24 cellular contexts compared by ENCODE assay signal in genomic region chr12:105504286-105504685, GRCh38.
DNase-seq lines count a peak whose midpoint lies in the region; ATAC-seq, FAIRE-seq and TF ChIP-seq lines count a peak whose summit lies in the region.
"Had no signal": no experiment of that assay in that cellular context is flagged by ENCODE, and none has a peak within 500 bp of the region (broad histone marks: within the 10 kb centered on the region; RNA-seq: fewer than 3 reads in every experiment).

No MANE protein-coding gene starts in this region.

- H4K5ac ChIP-seq in mesendoderm (ENCODE audit: low read length), result no peak overlapping the region

- H3K36me3 ChIP-seq in WERI-Rb-1 (no peaks in the 10 kb centered on the region), mesendoderm (ENCODE audit: control insufficient read depth, insufficient read depth, low read length) (no peaks in the 10 kb centered on the region)
- H3K36me3 ChIP-seq: esophagus squamous epithelium, left ventricle myocardium inferior had no signal

- no peaks in the 10 kb centered on the region for H3K79me1 ChIP-seq in mesendoderm (ENCODE audit: low read length)

- peaks cover 9% of the 10 kb centered on the region; the same call in 1 of the 2 replicates for H3K4me1 Mint-ChIP-seq in HFFc6 (ENCODE audit: low read depth)
- H3K4me1 Mint-ChIP-seq in stimulated activated effector memory CD8-positive, alpha-beta T cell treated with anti-CD3 and anti-CD28 coated beads, Interleukin-12 subunit alpha, Interleukin-12 subunit beta, amount 100 ng/mL, for 72 hours, result no peaks in the 10 kb centered on the region
- no peaks in the 10 kb centered on the region for H3K4me1 Mint-ChIP-seq in activated T-helper 17 cell treated with anti-CD3 and anti-CD28 coated beads, Interleukin-2, amount 50 U/mL, for 72 hours

- TF ChIP-seq CTCF in GM10266 (IDR thresholded peaks at IDR 0.05; ENCODE audit: control insufficient read depth, insufficient read depth, low read depth, missing control alignments) (peak; percentile 6), HFFc6 (IDR thresholded peaks at IDR 0.05) (peak; percentile 30), WERI-Rb-1 (IDR thresholded peaks at IDR 0.05; ENCODE audit: low read depth, low read length) (0 out of 2 replicates have a peak, but pooled peaks have one; percentile 9)

- no peak overlapping the region for H3K4me3 Mint-ChIP-seq in HFFc6
- H3K4me3 Mint-ChIP-seq in stimulated activated effector memory CD8-positive, alpha-beta T cell treated with anti-CD3 and anti-CD28 coated beads, Interleukin-12 subunit alpha, Interleukin-12 subunit beta, amount 100 ng/mL, for 72 hours, result no peak overlapping the region
- H3K4me3 Mint-ChIP-seq in activated T-helper 17 cell treated with anti-CD3 and anti-CD28 coated beads, Interleukin-2, amount 50 U/mL, for 72 hours, result no peak overlapping the region
- H3K4me3 Mint-ChIP-seq: activated T-helper 1 cell treated with anti-CD3 and anti-CD28 coated beads, Interleukin-12 subunit alpha, Interleukin-12 subunit beta, Interleukin-2, Interleukin-4 antibody, amounts not matched to agents 30 ng/mL and 10 ng/mL and 1 ng/mL, durations not matched to agents 14 hours and 24 hours and 36 hours; stimulated activated naive B cell treated with anti-CD40 and anti-IgM and Interleukin-4, amounts not matched to agents 10 μg/mL and 1 μg/mL and 100 μg/mL, for 72 hours had no signal

- H4K8ac ChIP-seq in mesendoderm (ENCODE audit: low read depth, low read length), result no peak overlapping the region

- WGBS in mesendoderm (ENCODE audit: extremely low coverage, insufficient coverage, low lambda C conversion rate), result no CpG with 5 or more reads among the region's 7 CpGs

- TF ChIP-seq POLR2A in GM12892 (IDR thresholded peaks at IDR 0.05; ENCODE audit: low read depth, low read length), result no peak

- H3K4me1 ChIP-seq in mesendoderm (ENCODE audit: control insufficient read depth, low read depth, low read length), result peaks cover 3% of the 10 kb centered on the region
- H3K4me1 ChIP-seq: esophagus squamous epithelium, left ventricle myocardium inferior, testis had no signal

- no peak overlapping the region for H3K9ac ChIP-seq in mesendoderm (ENCODE audit: low read length)

- no peak overlapping the region for H2BK15ac ChIP-seq in mesendoderm (replicated peaks; ENCODE audit: low read depth)

- no peak overlapping the region for H2BK120ac ChIP-seq in mesendoderm (ENCODE audit: low read depth, low read length)

- H3K23ac ChIP-seq in mesendoderm (ENCODE audit: low read length), result no peak overlapping the region

- H3K4me2 ChIP-seq in mesendoderm (ENCODE audit: low read length), result no peak overlapping the region

- H3K27me3 Mint-ChIP-seq in HFFc6 (ENCODE audit: insufficient read depth), result peaks cover 4% of the 10 kb centered on the region; the same call in 1 of the 2 replicates
- peaks cover 17% of the 10 kb centered on the region for H3K27me3 Mint-ChIP-seq in activated T-helper 17 cell treated with anti-CD3 and anti-CD28 coated beads, Interleukin-2, amount 50 U/mL, for 72 hours

- H2BK5ac ChIP-seq in mesendoderm (ENCODE audit: low read length), result no peak overlapping the region

- no peak overlapping the region for H3K4me3 ChIP-seq in WERI-Rb-1 (ENCODE audit: low read depth, low read length)
- H3K4me3 ChIP-seq in mesendoderm (ENCODE audit: low read length), result no peak overlapping the region
- H3K4me3 ChIP-seq: esophagus squamous epithelium, left ventricle myocardium inferior, testis had no signal

- no peak for ATAC-seq in stimulated activated effector memory CD8-positive, alpha-beta T cell treated with anti-CD3 and anti-CD28 coated beads, Interleukin-12 subunit alpha, Interleukin-12 subunit beta, amount 100 ng/mL, for 72 hours
- ATAC-seq in activated T-helper 17 cell treated with anti-CD3 and anti-CD28 coated beads, Interleukin-2, amount 50 U/mL, for 72 hours (replicated peaks), result no peak
- ATAC-seq: activated naive CD4-positive, alpha-beta T cell treated with anti-CD3 and anti-CD28 coated beads, Interleukin-2, amount 50 U/mL, for 72 hours; stimulated activated naive B cell treated with anti-CD40 and anti-IgM and Interleukin-4, amounts not matched to agents 10 μg/mL and 1 μg/mL and 100 μg/mL, for 72 hours had no signal

- H3K79me2 ChIP-seq in mesendoderm (ENCODE audit: control insufficient read depth, insufficient read depth, low read length), result no peaks in the 10 kb centered on the region

- no peak overlapping the region for H2AK5ac ChIP-seq in mesendoderm (ENCODE audit: low read length)

- H3K27ac ChIP-seq in WERI-Rb-1, result no peak overlapping the region
- no peak overlapping the region for H3K27ac ChIP-seq in mesendoderm (ENCODE audit: low read depth, low read length)
- H3K27ac ChIP-seq: esophagus squamous epithelium, left ventricle myocardium inferior, testis had no signal

- H3K36me3 Mint-ChIP-seq in HFFc6 (ENCODE audit: low read depth), result peaks cover 5% of the 10 kb centered on the region; the same call in 1 of the 2 replicates
- H3K36me3 Mint-ChIP-seq in stimulated activated effector memory CD8-positive, alpha-beta T cell treated with anti-CD3 and anti-CD28 coated beads, Interleukin-12 subunit alpha, Interleukin-12 subunit beta, amount 100 ng/mL, for 72 hours, result no peaks in the 10 kb centered on the region
- H3K36me3 Mint-ChIP-seq in activated T-helper 17 cell treated with anti-CD3 and anti-CD28 coated beads, Interleukin-2, amount 50 U/mL, for 72 hours (ENCODE audit: low read depth), result no peaks in the 10 kb centered on the region
- H3K36me3 Mint-ChIP-seq: activated naive CD4-positive, alpha-beta T cell treated with anti-CD3 and anti-CD28 coated beads, Interleukin-2, amount 50 U/mL, for 72 hours; stimulated activated naive B cell treated with anti-CD40 and anti-IgM and Interleukin-4, amounts not matched to agents 10 μg/mL and 1 μg/mL and 100 μg/mL, for 72 hours had no signal

- H3K56ac ChIP-seq in mesendoderm (ENCODE audit: low read length), result no peak overlapping the region

- peak; percentile 16 for DNase-seq in GM10266 (ENCODE audit: extremely low spot score)
- no peak for DNase-seq in HFFc6
- DNase-seq in WERI-Rb-1, result no peak
- peak; percentile 30 for DNase-seq in mesendoderm
- no peak for DNase-seq in stimulated activated effector memory CD8-positive, alpha-beta T cell treated with anti-CD3 and anti-CD28 coated beads, Interleukin-12 subunit alpha, Interleukin-12 subunit beta, amount 100 ng/mL, for 72 hours (ENCODE audit: low spot score in 2 of 2)
- DNase-seq in GM12892 (ENCODE audit: insufficient read length), result no peak
- DNase-seq: AML-193; DMS79 treated with DMSO at 0.1 percent for 48 hours; effector CD4-positive, alpha-beta T cell; esophagus squamous epithelium; HCEC 1CT; head of caudate nucleus; left ventricle myocardium inferior; NCI-H1105; NCI-H2107; NCI-H524; stimulated activated CD4-positive, alpha-beta T cell treated with anti-CD3 and anti-CD28 coated beads, Interleukin-1b, Interleukin-23, amount 100 ng/mL, for 48 hours; stimulated activated naive B cell treated with anti-CD40 and anti-IgM and Interleukin-4, amounts not matched to agents 10 μg/mL and 1 μg/mL and 100 μg/mL, for 72 hours; SW 1271; testis had no signal

- H3K9me3 ChIP-seq in WERI-Rb-1 (ENCODE audit: severe bottlenecking), result no peaks in the 10 kb centered on the region
- H3K9me3 ChIP-seq: esophagus squamous epithelium, left ventricle myocardium inferior, testis had no signal

- no peaks in the 10 kb centered on the region for H3K27me3 ChIP-seq in WERI-Rb-1 (ENCODE audit: insufficient read depth, low read depth, severe bottlenecking)
- no peaks in the 10 kb centered on the region for H3K27me3 ChIP-seq in mesendoderm (ENCODE audit: insufficient read depth, low read length, poor library complexity)
- H3K27me3 ChIP-seq: testis had no signal

- H3K4ac ChIP-seq in mesendoderm (ENCODE audit: low read depth, low read length), result no peak overlapping the region

- H3K18ac ChIP-seq in mesendoderm (ENCODE audit: low read length), result no peak overlapping the region

- H3K9me3 Mint-ChIP-seq in HFFc6, result no peaks in the 10 kb centered on the region
- H3K9me3 Mint-ChIP-seq in stimulated activated effector memory CD8-positive, alpha-beta T cell treated with anti-CD3 and anti-CD28 coated beads, Interleukin-12 subunit alpha, Interleukin-12 subunit beta, amount 100 ng/mL, for 72 hours, result no peaks in the 10 kb centered on the region
- H3K9me3 Mint-ChIP-seq in activated T-helper 17 cell treated with anti-CD3 and anti-CD28 coated beads, Interleukin-2, amount 50 U/mL, for 72 hours, result no peaks in the 10 kb centered on the region
- H3K9me3 Mint-ChIP-seq: activated naive CD4-positive, alpha-beta T cell treated with anti-CD3 and anti-CD28 coated beads, Interleukin-2, amount 50 U/mL, for 72 hours; activated T-helper 1 cell treated with anti-CD3 and anti-CD28 coated beads, Interleukin-12 subunit alpha, Interleukin-12 subunit beta, Interleukin-2, Interleukin-4 antibody, amounts not matched to agents 30 ng/mL and 10 ng/mL and 1 ng/mL, durations not matched to agents 14 hours and 24 hours and 36 hours; stimulated activated naive B cell treated with anti-CD40 and anti-IgM and Interleukin-4, amounts not matched to agents 10 μg/mL and 1 μg/mL and 100 μg/mL, for 72 hours had no signal

- H3K27ac Mint-ChIP-seq in HFFc6, result no peak overlapping the region
- H3K27ac Mint-ChIP-seq in stimulated activated effector memory CD8-positive, alpha-beta T cell treated with anti-CD3 and anti-CD28 coated beads, Interleukin-12 subunit alpha, Interleukin-12 subunit beta, amount 100 ng/mL, for 72 hours, result no peak overlapping the region
- no peak overlapping the region for H3K27ac Mint-ChIP-seq in activated T-helper 17 cell treated with anti-CD3 and anti-CD28 coated beads, Interleukin-2, amount 50 U/mL, for 72 hours
- H3K27ac Mint-ChIP-seq: activated naive CD4-positive, alpha-beta T cell treated with anti-CD3 and anti-CD28 coated beads, Interleukin-2, amount 50 U/mL, for 72 hours; activated T-helper 1 cell treated with anti-CD3 and anti-CD28 coated beads, Interleukin-12 subunit alpha, Interleukin-12 subunit beta, Interleukin-2, Interleukin-4 antibody, amounts not matched to agents 30 ng/mL and 10 ng/mL and 1 ng/mL, durations not matched to agents 14 hours and 24 hours and 36 hours; stimulated activated naive B cell treated with anti-CD40 and anti-IgM and Interleukin-4, amounts not matched to agents 10 μg/mL and 1 μg/mL and 100 μg/mL, for 72 hours had no signal

- no peak for FAIRE-seq in GM12892 (lab: Jason Lieb, UNC)
- FAIRE-seq: astrocyte had no signal

Comparison
In these comparisons a context has a peak if more than half of its experiments do, and no peak if none do; other contexts are left out.
1. DNase-seq: peak in GM10266 (single experiment) and mesendoderm (single experiment); none in HFFc6 (single experiment), WERI-Rb-1 (single experiment), stimulated activated effector memory CD8-positive, alpha-beta T cell treated with anti-CD3 and anti-CD28 coated beads, Interleukin-12 subunit alpha, Interleukin-12 subunit beta, amount 100 ng/mL, for 72 hours (0 of 2) and GM12892 (single experiment).
2. Peak in every context shown above with its lines, with median percentiles within 50 percentile points of each other: CTCF ChIP-seq.